In genomic region chr1:160284220-160284781, GRCh38 we compare ENCODE assay signal across 8 cellular contexts. TPM values are rescaled to one million over a fixed set of nuclear protein-coding genes. Genes with fewer than 3 reads are reported as not detected.
A peak's percentile ranks its signal among the peaks of the same experiment; 100 is the strongest.
DNase-seq lines count a peak whose midpoint lies in the region; ATAC-seq and TF ChIP-seq lines count a peak whose summit lies in the region.

No MANE protein-coding gene starts in this region.

- H2BK15ac ChIP-seq in neuronal stem cell (ENCODE audit: low read length), result no peak overlapping the region

- peaks cover 3% of the 10 kb centered on the region for H3K79me1 ChIP-seq in neuronal stem cell (ENCODE audit: low read depth, low read length)

- H3K36me3 ChIP-seq in neuronal stem cell (replicated peaks in 1 of 2; ENCODE audit: control insufficient read depth in 2 of 2, insufficient read depth in 2 of 2, low read length in 2 of 2), result peaks cover 23 to 57% of the 10 kb centered on the region in 2 donors

- H3K27ac ChIP-seq in neuronal stem cell (replicated peaks; ENCODE audit: low read length), result no peak overlapping the region

- DNase-seq in CD14-positive monocyte (ENCODE audit: low spot score), result no peak
- DNase-seq in LHCN-M2 (ENCODE audit: low read depth), result peak; percentile 62
- peak in 1 of 2 donors; percentile 9 for DNase-seq in activated T-cell treated with anti-CD3 and anti-CD28 coated beads, Interleukin-2, amount 50 U/mL, for 72 hours
- peak; percentile 89 to 94 for DNase-seq in foreskin fibroblast
- no peak for DNase-seq in neuronal stem cell (ENCODE audit: low spot score)
- no peak for DNase-seq in NCI-H1694 (lab: John Stamatoyannopoulos, UW)

- H3K4me2 ChIP-seq in neuronal stem cell (ENCODE audit: insufficient read depth, low read length, poor library complexity, severe bottlenecking), result peak overlapping the region; percentile 81

- peak overlapping the region; percentile 48 for H3K18ac ChIP-seq in neuronal stem cell (ENCODE audit: low read length)

- H3K4me3 ChIP-seq in foreskin fibroblast (ENCODE audit: low read depth in 1 of 2, low read length in 2 of 2) (peak overlapping the region; percentile 66 to 73), neuronal stem cell (ENCODE audit: low read length in 2 of 2) (peak overlapping the region; percentile 88 to 89)

- H2BK5ac ChIP-seq in neuronal stem cell (ENCODE audit: low read length), result no peak overlapping the region

- H2AFZ ChIP-seq in neuronal stem cell (ENCODE audit: low read length), result peak overlapping the region; percentile 87

- H3K9me3 ChIP-seq in neuronal stem cell (replicated peaks in 1 of 2; ENCODE audit: control insufficient read depth in 2 of 2, insufficient read depth in 1 of 2, low read depth in 1 of 2, low read length in 2 of 2), result no peaks in the 10 kb centered on the region

- H3K9ac ChIP-seq in neuronal stem cell (ENCODE audit: low read depth, low read length, poor library complexity), result peak overlapping the region; percentile 78

- WGBS in neuronal stem cell (ENCODE audit: extremely low coverage in 2 of 2, insufficient read length in 2 of 2, insufficient replicate concordance in 1 of 2), 2 donors, result no CpG with 5 or more reads among the region's 15 CpGs

- H4K8ac ChIP-seq in neuronal stem cell (ENCODE audit: low read depth, low read length), result no peak overlapping the region

- no peak overlapping the region for H2BK12ac ChIP-seq in neuronal stem cell (ENCODE audit: low read length)

- ATAC-seq in GM19395 (IDR thresholded peaks at IDR 0.05; ENCODE audit: unreplicated experiment) (peak; percentile 28), HG03457 (IDR thresholded peaks at IDR 0.05; ENCODE audit: unreplicated experiment) (no peak)
- peak; percentile 18 to 38 for ATAC-seq in activated T-cell treated with anti-CD3 and anti-CD28 coated beads, Interleukin-2, amount 50 U/mL, for 72 hours (replicated peaks in 1 of 2)

- H3K4me3 Mint-ChIP-seq in CD14-positive monocyte, result peak overlapping the region; percentile 92 to 97
- peak overlapping the region; percentile 95 to 99 for H3K4me3 Mint-ChIP-seq in activated T-cell treated with anti-CD3 and anti-CD28 coated beads, Interleukin-2, amount 50 U/mL, for 72 hours

- intact Hi-C loops in CD14-positive monocyte (cut with micrococcal nuclease), result loop anchor here (2.0 to 10.0 kb wide), 4 partner anchors 20 to 180 kb away; partner anchors contain the start of genes COPA (in 1 of the 2), DCAF8 (in 1 of the 2) and NCSTN (in 1 of the 2)

- peaks cover 0 to 3% (median 0%) of the 10 kb centered on the region in 7 donors for H3K9me3 Mint-ChIP-seq in CD14-positive monocyte
- H3K9me3 Mint-ChIP-seq in activated T-cell treated with anti-CD3 and anti-CD28 coated beads, Interleukin-2, amount 50 U/mL, for 72 hours, result no peaks in the 10 kb centered on the region

- no peaks in the 10 kb centered on the region for H3K27me3 ChIP-seq in neuronal stem cell (ENCODE audit: control insufficient read depth in 3 of 3, insufficient read depth in 3 of 3, low read depth in 1 of 3, low read length in 3 of 3)

- no peak overlapping the region for H3K4ac ChIP-seq in neuronal stem cell (ENCODE audit: low read length)

- H2AK5ac ChIP-seq in neuronal stem cell (ENCODE audit: low read depth, low read length), result no peak overlapping the region

- TF ChIP-seq CTCF in CD14-positive monocyte (IDR thresholded peaks at IDR 0.05), result no peak
- no peak for TF ChIP-seq CTCF in foreskin fibroblast (IDR thresholded peaks at IDR 0.05; ENCODE audit: low read depth, low read length)

- H3K23ac ChIP-seq in neuronal stem cell (ENCODE audit: low read depth, low read length, poor library complexity), result no peak overlapping the region

- H3K4me1 ChIP-seq in neuronal stem cell (ENCODE audit: control insufficient read depth in 2 of 2, insufficient read depth in 1 of 2, low read depth in 1 of 2, low read length in 2 of 2), result peaks cover 0 to 7% of the 10 kb centered on the region in 2 donors

- H4K91ac ChIP-seq in neuronal stem cell (ENCODE audit: low read depth, low read length, poor library complexity), result no peak overlapping the region

- peaks cover 48 to 52% of the 10 kb centered on the region in 2 donors for H3K36me3 Mint-ChIP-seq in CD14-positive monocyte
- H3K36me3 Mint-ChIP-seq in activated T-cell treated with anti-CD3 and anti-CD28 coated beads, Interleukin-2, amount 50 U/mL, for 72 hours (ENCODE audit: insufficient read depth in 2 of 2), result peaks cover 7 to 19% of the 10 kb centered on the region in 2 donors

- H3K4me1 Mint-ChIP-seq in CD14-positive monocyte, result peaks cover 20% of the 10 kb centered on the region
- H3K4me1 Mint-ChIP-seq in activated T-cell treated with anti-CD3 and anti-CD28 coated beads, Interleukin-2, amount 50 U/mL, for 72 hours (ENCODE audit: low read depth), result peaks cover 31% of the 10 kb centered on the region

- peak overlapping the region; percentile 86 to 96 (median 94) for H3K27ac Mint-ChIP-seq in CD14-positive monocyte
- peak overlapping the region; percentile 86 for H3K27ac Mint-ChIP-seq in activated T-cell treated with anti-CD3 and anti-CD28 coated beads, Interleukin-2, amount 50 U/mL, for 72 hours

- H3K14ac ChIP-seq in neuronal stem cell (ENCODE audit: low read length), result no peak overlapping the region

- H3K27me3 Mint-ChIP-seq in CD14-positive monocyte (ENCODE audit: low read depth in 3 of 3), result peaks cover 0 to 7% (median 0%) of the 10 kb centered on the region in 3 donors
- no peaks in the 10 kb centered on the region for H3K27me3 Mint-ChIP-seq in activated T-cell treated with anti-CD3 and anti-CD28 coated beads, Interleukin-2, amount 50 U/mL, for 72 hours (ENCODE audit: low read depth)

- H2BK120ac ChIP-seq in neuronal stem cell (ENCODE audit: low read depth, low read length), result no peak overlapping the region

RNA-seq across cellular contexts. Expression of gene PEX19, which starts 0.6 kb away (rescaled TPM):
- 10 to 100 TPM; 37.4 to 38.2 TPM for polyA plus RNA-seq in CD14-positive monocyte
- 81.8 and 83.7 TPM in 2 replicates for total RNA-seq in LHCN-M2 (2014; rRNA removed)
- polyA plus RNA-seq in LHCN-M2 (2012), result 44.8 TPM
- total RNA-seq in activated T-cell treated with anti-CD3 and anti-CD28 coated beads, Interleukin-2, amount 50 U/mL, for 72 hours, result 10 to 100 TPM; 48.8 to 49.1 TPM
- 49.3 TPM for polyA plus RNA-seq in neuronal stem cell (2013, experiment 1 of 2)
- polyA plus RNA-seq in neuronal stem cell (2013, experiment 2 of 2), result 50.6 TPM

RNA-seq across cellular contexts. Expression of gene DCAF8, which starts 22.0 kb away (rescaled TPM):
- 10 to 100 TPM; 35.5 to 44.6 TPM for polyA plus RNA-seq in CD14-positive monocyte
- total RNA-seq in LHCN-M2 (2014; rRNA removed), result 73.1 and 76.4 TPM in 2 replicates
- 44.3 TPM for polyA plus RNA-seq in LHCN-M2 (2012)
- total RNA-seq in activated T-cell treated with anti-CD3 and anti-CD28 coated beads, Interleukin-2, amount 50 U/mL, for 72 hours, result 100 to 1,000 TPM; 246 to 280 TPM
- 73.6 TPM for polyA plus RNA-seq in neuronal stem cell (2013, experiment 1 of 2)
- polyA plus RNA-seq in neuronal stem cell (2013, experiment 2 of 2), result 72.1 TPM

RNA-seq across cellular contexts. Expression of gene COPA, which starts 58.7 kb away (rescaled TPM):
- polyA plus RNA-seq in CD14-positive monocyte, result 100 to 1,000 TPM; 195 to 199 TPM
- 130 and 149 TPM in 2 replicates for total RNA-seq in LHCN-M2 (2014; rRNA removed)
- 127 TPM for polyA plus RNA-seq in LHCN-M2 (2012)
- total RNA-seq in activated T-cell treated with anti-CD3 and anti-CD28 coated beads, Interleukin-2, amount 50 U/mL, for 72 hours, result 100 to 1,000 TPM; 198 to 201 TPM
- polyA plus RNA-seq in neuronal stem cell (2013, experiment 1 of 2), result 58.9 TPM
- polyA plus RNA-seq in neuronal stem cell (2013, experiment 2 of 2), result 60.0 TPM

RNA-seq across cellular contexts. Expression of gene NCSTN, which starts 58.9 kb away (rescaled TPM):
- polyA plus RNA-seq in CD14-positive monocyte, result 100 to 1,000 TPM; 125 to 145 TPM
- 82.5 and 95.6 TPM in 2 replicates for total RNA-seq in LHCN-M2 (2014; rRNA removed)
- 66.3 TPM for polyA plus RNA-seq in LHCN-M2 (2012)
- total RNA-seq in activated T-cell treated with anti-CD3 and anti-CD28 coated beads, Interleukin-2, amount 50 U/mL, for 72 hours, result 10 to 100 TPM; 65.2 to 66.3 TPM
- polyA plus RNA-seq in neuronal stem cell (2013, experiment 1 of 2), result 65.2 TPM
- 67.6 TPM for polyA plus RNA-seq in neuronal stem cell (2013, experiment 2 of 2)

Comparison
In these comparisons a context has a peak if more than half of its experiments do, and no peak if none do; other contexts are left out.
1. DNase-seq: peak in LHCN-M2 (single experiment) and foreskin fibroblast (2 of 2); none in CD14-positive monocyte (single experiment), neuronal stem cell (single experiment) and NCI-H1694 (single experiment).